ENCODE assay signal across 21 cellular contexts in the genomic region with DNA sequence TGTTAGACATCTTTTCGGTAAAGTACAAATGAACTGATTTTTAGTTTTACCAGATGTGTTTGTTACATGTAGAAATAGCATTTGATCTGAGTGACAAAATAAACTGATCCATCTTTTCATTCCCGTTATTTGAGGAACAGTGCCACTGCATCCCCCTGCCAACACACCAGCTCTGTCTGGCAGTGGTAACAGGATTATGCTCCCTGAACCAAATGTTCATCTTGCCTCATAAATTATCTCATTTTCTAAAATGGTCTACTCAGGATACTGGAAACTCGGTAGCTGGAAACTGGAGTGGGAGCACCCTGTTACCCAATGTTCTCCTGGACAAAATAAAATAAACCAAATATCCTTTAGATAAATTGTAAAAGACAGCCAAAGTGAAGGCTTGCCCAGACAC.
DNase-seq lines count a peak whose midpoint lies in the region; ATAC-seq, FAIRE-seq and TF ChIP-seq lines count a peak whose summit lies in the region.
"Had no signal": no experiment of that assay in that cellular context is flagged by ENCODE, and none has a peak within 500 bp of the region (broad histone marks: within the 10 kb centered on the region; RNA-seq: fewer than 3 reads in every experiment).

No MANE protein-coding gene starts in this region.

- H3K9me3 Mint-ChIP-seq in WTC11 (no peaks in the 10 kb centered on the region; the same call in 1 of the 2 replicates), osteocyte (ENCODE audit: unreplicated experiment) (no peaks in the 10 kb centered on the region)
- H3K9me3 Mint-ChIP-seq: CD8-positive, alpha-beta T cell had no signal

- CTCF ChIA-PET in WTC11 (lab: Charles Lee), result no interaction called here

- H3K9me3 ChIP-seq in HAP-1, result no peaks in the 10 kb centered on the region
- H3K9me3 ChIP-seq: BLaER1, Caco-2 had no signal

- in situ Hi-C loops in HAP-1 (cut with MboI; ENCODE audit: low sequenced_read_pairs), result no loop called here

- H3K27me3 Mint-ChIP-seq in WTC11 (ENCODE audit: low read depth), result no peaks in the 10 kb centered on the region
- no peaks in the 10 kb centered on the region for H3K27me3 Mint-ChIP-seq in osteocyte (ENCODE audit: unreplicated experiment)
- H3K27me3 Mint-ChIP-seq: B cell; CD4-positive, CD25-positive, alpha-beta regulatory T cell had no signal

- H3K4me3 Mint-ChIP-seq in WTC11 (no peak overlapping the region), osteocyte (ENCODE audit: unreplicated experiment) (no peak overlapping the region)
- H3K4me3 Mint-ChIP-seq: B cell; CD4-positive, CD25-positive, alpha-beta regulatory T cell; CD8-positive, alpha-beta T cell had no signal

- no peak for ATAC-seq in WTC11
- ATAC-seq in HG03045 (IDR thresholded peaks at IDR 0.05; ENCODE audit: unreplicated experiment), result no peak
- ATAC-seq: CD8-positive, alpha-beta T cell; HCT116 had no signal

- FAIRE-seq in RCC 7860 (lab: Jason Lieb, UNC), result no peak
- FAIRE-seq: G401.6, GM12892, H1 had no signal

- no peaks in the 10 kb centered on the region for H3K4me1 ChIP-seq in HAP-1
- H3K4me1 ChIP-seq: BLaER1, Caco-2 had no signal

- no peak for TF ChIP-seq CTCF in WTC11 (IDR thresholded peaks at IDR 0.05)
- no peak for TF ChIP-seq CTCF in osteocyte (IDR thresholded peaks at IDR 0.05)

- DNase-seq in NCI-H446 (lab: John Stamatoyannopoulos, UW) (peak; percentile 23 to 69), NCI-H524 treated with DMSO at 0.1 percent for 48 hours (lab: John Stamatoyannopoulos, UW) (peak; percentile 4), WTC11 (ENCODE audit: low spot score) (no peak), osteocyte (ENCODE audit: extremely low spot score, unreplicated experiment) (no peak), NCI-H510A treated with DMSO at 0.1 percent for 48 hours (lab: John Stamatoyannopoulos, UW) (no peak), HAP-1 (ENCODE audit: low spot score in 2 of 2) (no peak), RCC 7860 (ENCODE audit: low spot score) (no peak)
- DNase-seq: Caco-2; CD4-positive, CD25-positive, alpha-beta regulatory T cell; CD8-positive, alpha-beta T cell; DMS153; DND-41; GM23248; H7 had no signal

- POLR2A ChIA-PET in WTC11 (lab: Charles Lee), result no interaction called here

- H3K36me3 ChIP-seq in HAP-1 (replicated peaks), result no peaks in the 10 kb centered on the region
- H3K36me3 ChIP-seq: BLaER1 had no signal

- H3K4me3 ChIP-seq in HAP-1, result no peak overlapping the region
- H3K4me3 ChIP-seq: BLaER1, GM23248 had no signal

- H3K4me1 Mint-ChIP-seq in WTC11 (no peaks in the 10 kb centered on the region), osteocyte (ENCODE audit: unreplicated experiment) (no peaks in the 10 kb centered on the region)
- H3K4me1 Mint-ChIP-seq: B cell; CD4-positive, CD25-positive, alpha-beta regulatory T cell had no signal

- H3K27me3 ChIP-seq in HAP-1 (ENCODE audit: low read depth), result no peaks in the 10 kb centered on the region
- H3K27me3 ChIP-seq: BLaER1 had no signal

- H3K36me3 Mint-ChIP-seq in WTC11, result peaks cover 12% of the 10 kb centered on the region
- H3K36me3 Mint-ChIP-seq in osteocyte (ENCODE audit: unreplicated experiment), result peaks cover 63% of the 10 kb centered on the region
- H3K36me3 Mint-ChIP-seq: CD4-positive, CD25-positive, alpha-beta regulatory T cell; CD8-positive, alpha-beta T cell had no signal

- peak overlapping the region; percentile 13; the same call in 1 of the 2 replicates for H3K27ac Mint-ChIP-seq in WTC11
- H3K27ac Mint-ChIP-seq in osteocyte (ENCODE audit: unreplicated experiment), result peak overlapping the region; percentile 4
- H3K27ac Mint-ChIP-seq: B cell; CD4-positive, CD25-positive, alpha-beta regulatory T cell; CD8-positive, alpha-beta T cell had no signal

TF ChIP-seq in WTC11, 78 proteins besides CTCF, POLR2A, EP300 and RAD21 (continues in another document):
- TF ChIP-seq, protein P1, sequence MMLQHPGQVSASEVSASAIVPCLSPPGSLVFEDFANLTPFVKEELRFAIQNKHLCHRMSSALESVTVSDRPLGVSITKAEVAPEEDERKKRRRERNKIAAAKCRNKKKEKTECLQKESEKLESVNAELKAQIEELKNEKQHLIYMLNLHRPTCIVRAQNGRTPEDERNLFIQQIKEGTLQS (CRISPR knock-in tag; conservative IDR thresholded peaks at IDR 0.05), result no peak
- TF ChIP-seq JAZF1 (CRISPR knock-in tag; IDR thresholded peaks at IDR 0.05) (no peak), FOXJ3 (CRISPR knock-in tag; IDR thresholded peaks at IDR 0.05; ENCODE audit: borderline replicate concordance) (no peak), TP53 (CRISPR knock-in tag; IDR thresholded peaks at IDR 0.05) (no peak), ZNF121 (CRISPR knock-in tag; IDR thresholded peaks at IDR 0.05) (no peak), NR1H2 (CRISPR knock-in tag; IDR thresholded peaks at IDR 0.05) (no peak), GTF2I (CRISPR knock-in tag; conservative IDR thresholded peaks at IDR 0.05) (no peak), ZNF317 (CRISPR knock-in tag; IDR thresholded peaks at IDR 0.05; ENCODE audit: borderline replicate concordance, low read depth) (no peak), ZNF263 (CRISPR knock-in tag; IDR thresholded peaks at IDR 0.05; ENCODE audit: low read depth) (no peak)
- TF ChIP-seq, protein P2, sequence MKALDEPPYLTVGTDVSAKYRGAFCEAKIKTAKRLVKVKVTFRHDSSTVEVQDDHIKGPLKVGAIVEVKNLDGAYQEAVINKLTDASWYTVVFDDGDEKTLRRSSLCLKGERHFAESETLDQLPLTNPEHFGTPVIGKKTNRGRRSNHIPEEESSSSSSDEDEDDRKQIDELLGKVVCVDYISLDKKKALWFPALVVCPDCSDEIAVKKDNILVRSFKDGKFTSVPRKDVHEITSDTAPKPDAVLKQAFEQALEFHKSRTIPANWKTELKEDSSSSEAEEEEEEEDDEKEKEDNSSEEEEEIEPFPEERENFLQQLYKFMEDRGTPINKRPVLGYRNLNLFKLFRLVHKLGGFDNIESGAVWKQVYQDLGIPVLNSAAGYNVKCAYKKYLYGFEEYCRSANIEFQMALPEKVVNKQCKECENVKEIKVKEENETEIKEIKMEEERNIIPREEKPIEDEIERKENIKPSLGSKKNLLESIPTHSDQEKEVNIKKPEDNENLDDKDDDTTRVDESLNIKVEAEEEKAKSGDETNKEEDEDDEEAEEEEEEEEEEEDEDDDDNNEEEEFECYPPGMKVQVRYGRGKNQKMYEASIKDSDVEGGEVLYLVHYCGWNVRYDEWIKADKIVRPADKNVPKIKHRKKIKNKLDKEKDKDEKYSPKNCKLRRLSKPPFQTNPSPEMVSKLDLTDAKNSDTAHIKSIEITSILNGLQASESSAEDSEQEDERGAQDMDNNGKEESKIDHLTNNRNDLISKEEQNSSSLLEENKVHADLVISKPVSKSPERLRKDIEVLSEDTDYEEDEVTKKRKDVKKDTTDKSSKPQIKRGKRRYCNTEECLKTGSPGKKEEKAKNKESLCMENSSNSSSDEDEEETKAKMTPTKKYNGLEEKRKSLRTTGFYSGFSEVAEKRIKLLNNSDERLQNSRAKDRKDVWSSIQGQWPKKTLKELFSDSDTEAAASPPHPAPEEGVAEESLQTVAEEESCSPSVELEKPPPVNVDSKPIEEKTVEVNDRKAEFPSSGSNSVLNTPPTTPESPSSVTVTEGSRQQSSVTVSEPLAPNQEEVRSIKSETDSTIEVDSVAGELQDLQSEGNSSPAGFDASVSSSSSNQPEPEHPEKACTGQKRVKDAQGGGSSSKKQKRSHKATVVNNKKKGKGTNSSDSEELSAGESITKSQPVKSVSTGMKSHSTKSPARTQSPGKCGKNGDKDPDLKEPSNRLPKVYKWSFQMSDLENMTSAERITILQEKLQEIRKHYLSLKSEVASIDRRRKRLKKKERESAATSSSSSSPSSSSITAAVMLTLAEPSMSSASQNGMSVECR (CRISPR knock-in tag; IDR thresholded peaks at IDR 0.05; ENCODE audit: borderline replicate concordance), result no peak
- TF ChIP-seq, protein P3, sequence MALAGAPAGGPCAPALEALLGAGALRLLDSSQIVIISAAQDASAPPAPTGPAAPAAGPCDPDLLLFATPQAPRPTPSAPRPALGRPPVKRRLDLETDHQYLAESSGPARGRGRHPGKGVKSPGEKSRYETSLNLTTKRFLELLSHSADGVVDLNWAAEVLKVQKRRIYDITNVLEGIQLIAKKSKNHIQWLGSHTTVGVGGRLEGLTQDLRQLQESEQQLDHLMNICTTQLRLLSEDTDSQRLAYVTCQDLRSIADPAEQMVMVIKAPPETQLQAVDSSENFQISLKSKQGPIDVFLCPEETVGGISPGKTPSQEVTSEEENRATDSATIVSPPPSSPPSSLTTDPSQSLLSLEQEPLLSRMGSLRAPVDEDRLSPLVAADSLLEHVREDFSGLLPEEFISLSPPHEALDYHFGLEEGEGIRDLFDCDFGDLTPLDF (CRISPR knock-in tag; IDR thresholded peaks at IDR 0.05), result no peak
- TF ChIP-seq, protein P4, sequence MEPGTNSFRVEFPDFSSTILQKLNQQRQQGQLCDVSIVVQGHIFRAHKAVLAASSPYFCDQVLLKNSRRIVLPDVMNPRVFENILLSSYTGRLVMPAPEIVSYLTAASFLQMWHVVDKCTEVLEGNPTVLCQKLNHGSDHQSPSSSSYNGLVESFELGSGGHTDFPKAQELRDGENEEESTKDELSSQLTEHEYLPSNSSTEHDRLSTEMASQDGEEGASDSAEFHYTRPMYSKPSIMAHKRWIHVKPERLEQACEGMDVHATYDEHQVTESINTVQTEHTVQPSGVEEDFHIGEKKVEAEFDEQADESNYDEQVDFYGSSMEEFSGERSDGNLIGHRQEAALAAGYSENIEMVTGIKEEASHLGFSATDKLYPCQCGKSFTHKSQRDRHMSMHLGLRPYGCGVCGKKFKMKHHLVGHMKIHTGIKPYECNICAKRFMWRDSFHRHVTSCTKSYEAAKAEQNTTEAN (CRISPR knock-in tag; IDR thresholded peaks at IDR 0.05), result no peak
- TF ChIP-seq, protein P5, sequence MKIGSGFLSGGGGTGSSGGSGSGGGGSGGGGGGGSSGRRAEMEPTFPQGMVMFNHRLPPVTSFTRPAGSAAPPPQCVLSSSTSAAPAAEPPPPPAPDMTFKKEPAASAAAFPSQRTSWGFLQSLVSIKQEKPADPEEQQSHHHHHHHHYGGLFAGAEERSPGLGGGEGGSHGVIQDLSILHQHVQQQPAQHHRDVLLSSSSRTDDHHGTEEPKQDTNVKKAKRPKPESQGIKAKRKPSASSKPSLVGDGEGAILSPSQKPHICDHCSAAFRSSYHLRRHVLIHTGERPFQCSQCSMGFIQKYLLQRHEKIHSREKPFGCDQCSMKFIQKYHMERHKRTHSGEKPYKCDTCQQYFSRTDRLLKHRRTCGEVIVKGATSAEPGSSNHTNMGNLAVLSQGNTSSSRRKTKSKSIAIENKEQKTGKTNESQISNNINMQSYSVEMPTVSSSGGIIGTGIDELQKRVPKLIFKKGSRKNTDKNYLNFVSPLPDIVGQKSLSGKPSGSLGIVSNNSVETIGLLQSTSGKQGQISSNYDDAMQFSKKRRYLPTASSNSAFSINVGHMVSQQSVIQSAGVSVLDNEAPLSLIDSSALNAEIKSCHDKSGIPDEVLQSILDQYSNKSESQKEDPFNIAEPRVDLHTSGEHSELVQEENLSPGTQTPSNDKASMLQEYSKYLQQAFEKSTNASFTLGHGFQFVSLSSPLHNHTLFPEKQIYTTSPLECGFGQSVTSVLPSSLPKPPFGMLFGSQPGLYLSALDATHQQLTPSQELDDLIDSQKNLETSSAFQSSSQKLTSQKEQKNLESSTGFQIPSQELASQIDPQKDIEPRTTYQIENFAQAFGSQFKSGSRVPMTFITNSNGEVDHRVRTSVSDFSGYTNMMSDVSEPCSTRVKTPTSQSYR (CRISPR knock-in tag; IDR thresholded peaks at IDR 0.05), result no peak

Comparison
In these comparisons a context has a peak if more than half of its experiments do, and no peak if none do; other contexts are left out.
1. DNase-seq: peak in NCI-H446 (2 of 2) and NCI-H524 treated with DMSO at 0.1 percent for 48 hours (single experiment); none in WTC11 (single experiment), osteocyte (single experiment), NCI-H510A treated with DMSO at 0.1 percent for 48 hours (single experiment), HAP-1 (0 of 2) and RCC 7860 (single experiment).